In genomic region chr7:65409363-65409762, GRCh38 we compare ENCODE assay signal across 9 cellular contexts.
"Had no signal": no experiment of that assay in that cellular context is flagged by ENCODE, and none has a peak within 500 bp of the region (broad histone marks: within the 10 kb centered on the region; RNA-seq: fewer than 3 reads in every experiment).

No MANE protein-coding gene starts in this region.

- H3K36me3 ChIP-seq: HAP-1 had no signal

- DNase-seq: GM23248, GOT3, H7, H9, HCEC 1CT, HFFc6 had no signal

- H3K9ac ChIP-seq: GM23248 had no signal

- H3K4me1 ChIP-seq: HAP-1 had no signal

- H3K27ac ChIP-seq: GM23248 had no signal

- H3K4me2 ChIP-seq: GM23338 had no signal

- H3K4me3 ChIP-seq: GM23248, GM23338, HAP-1 had no signal

- ATAC-seq: GM23338, HCT116 had no signal

- H2AFZ ChIP-seq: GM23248, GM23338 had no signal
